8 cellular contexts compared by ENCODE assay signal in the genomic region with DNA sequence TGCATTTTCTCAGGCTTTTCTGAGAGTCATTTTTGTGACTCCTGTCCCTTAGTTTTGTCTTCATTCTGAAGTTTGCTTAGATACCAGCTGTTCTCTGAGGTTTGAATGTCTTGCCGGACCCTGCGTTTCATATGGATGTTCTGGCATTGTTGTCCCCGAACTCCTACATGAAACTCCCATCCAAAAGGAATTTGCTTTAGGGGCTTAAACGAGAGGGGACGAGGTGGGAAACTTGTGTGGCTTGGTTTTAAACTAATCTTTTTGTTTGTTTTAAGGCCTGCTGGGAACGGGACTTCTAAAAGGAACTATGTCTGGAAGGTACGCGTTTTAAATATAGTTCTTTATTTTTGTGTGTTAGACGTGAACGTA. TPM values are rescaled to one million over a fixed set of nuclear protein-coding genes. Genes with fewer than 3 reads are reported as not detected.
DNase-seq lines count a peak whose midpoint lies in the region; ATAC-seq, FAIRE-seq and TF ChIP-seq lines count a peak whose summit lies in the region.

No MANE protein-coding gene starts in this region.

- peak overlapping the region; percentile 96 for H3K9ac ChIP-seq in NT2/D1 (ENCODE audit: insufficient read length, low read depth)
- peak overlapping the region; percentile 98 to 100 (median 100) for H3K9ac ChIP-seq in H1 (replicated peaks in 1 of 4; ENCODE audit: extremely low read depth in 1 of 4, low read depth in 3 of 4, low read length in 3 of 4)
- no peak overlapping the region for H3K9ac ChIP-seq in neuronal stem cell (ENCODE audit: low read depth, low read length, poor library complexity)

- peak overlapping the region; percentile 7 for H3K4ac ChIP-seq in H1 (replicated peaks; ENCODE audit: insufficient read length, low read depth, low read length)
- H3K4ac ChIP-seq in neuronal stem cell (ENCODE audit: low read length): no peak overlapping the region

- no peak for TF ChIP-seq EP300 in H1 (IDR thresholded peaks at IDR 0.05; ENCODE audit: borderline replicate concordance in 1 of 2, low read depth in 2 of 2, low read length in 2 of 2)

- H4K5ac ChIP-seq in H1 (ENCODE audit: insufficient read length, low read depth, low read length): no peak overlapping the region

- H3K79me1 ChIP-seq in H1 (ENCODE audit: low read depth, low read length): no peaks in the 10 kb centered on the region
- H3K79me1 ChIP-seq in neuronal stem cell (ENCODE audit: low read depth, low read length): peaks cover 2% of the 10 kb centered on the region

- no peak for ATAC-seq in CD4-positive, alpha-beta T cell (ENCODE audit: poor library complexity)
- ATAC-seq in GM21360 (IDR thresholded peaks at IDR 0.05; ENCODE audit: unreplicated experiment) (no peak), GM18511 (IDR thresholded peaks at IDR 0.05; ENCODE audit: unreplicated experiment) (no peak)

- H3K4me1 ChIP-seq in NT2/D1 (ENCODE audit: insufficient read depth, insufficient read length) (peaks cover 3% of the 10 kb centered on the region), H1 (replicated peaks in 1 of 4; ENCODE audit: control insufficient read depth in 3 of 4, insufficient read depth in 4 of 4, low read length in 3 of 4) (peaks cover 0 to 8% (median 4%) of the 10 kb centered on the region in 4 experiments; a peak in 5 of 7 replicates), neuronal stem cell (ENCODE audit: control insufficient read depth in 2 of 2, insufficient read depth in 1 of 2, low read depth in 1 of 2, low read length in 2 of 2) (peaks cover 1 to 9% of the 10 kb centered on the region in 2 donors)

- TF ChIP-seq RAD21 in H1 (IDR thresholded peaks at IDR 0.05 in 1 of 2, conservative IDR thresholded peaks at IDR 0.05 in 1 of 2; ENCODE audit: low read depth in 2 of 2, low read length in 2 of 2): no peak

- peak overlapping the region; percentile 90; the same call in 1 of the 2 replicates for H2AK5ac ChIP-seq in H1 (ENCODE audit: low read depth, low read length)
- no peak overlapping the region for H2AK5ac ChIP-seq in neuronal stem cell (ENCODE audit: low read depth, low read length)

- H3K4me2 ChIP-seq in H1 (ENCODE audit: insufficient read depth in 1 of 2, low read depth in 2 of 2, low read length in 2 of 2): peak overlapping the region; percentile 58 to 77
- H3K4me2 ChIP-seq in neuronal stem cell (ENCODE audit: insufficient read depth, low read length, poor library complexity, severe bottlenecking): peak overlapping the region; percentile 47

- H3K36me3 Mint-ChIP-seq in CD4-positive, alpha-beta T cell (ENCODE audit: low read depth): peaks cover 57% of the 10 kb centered on the region

- 1% methylated on average over 10 of the region's 10 CpGs; no CpG with 5 or more reads in 1 of the 2 experiments for WGBS in H1 (ENCODE audit: extremely low coverage in 1 of 2, insufficient coverage in 1 of 2, insufficient read length in 1 of 2, insufficient replicate concordance in 2 of 2, low coverage in 1 of 2, low lambda C conversion rate in 2 of 2, missing lambda C conversion rate in 1 of 2), 2 experiments
- no CpG with 5 or more reads among the region's 10 CpGs for WGBS in neuronal stem cell (ENCODE audit: extremely low coverage in 2 of 2, insufficient read length in 2 of 2, insufficient replicate concordance in 1 of 2), 2 donors

- H3K27ac ChIP-seq in CD4-positive, alpha-beta T cell (ENCODE audit: low read depth, low read length): peak overlapping the region; percentile 73
- H3K27ac ChIP-seq in H1 (ENCODE audit: low read depth, low read length) (peak overlapping the region; percentile 96), neuronal stem cell (replicated peaks; ENCODE audit: low read length) (peak overlapping the region; percentile 67)

- no peaks in the 10 kb centered on the region for H3K27me3 ChIP-seq in CD4-positive, alpha-beta T cell (ENCODE audit: control insufficient read depth, insufficient read depth, low read length)
- no peaks in the 10 kb centered on the region for H3K27me3 ChIP-seq in NT2/D1 (ENCODE audit: insufficient read depth, insufficient read length)
- no peaks in the 10 kb centered on the region for H3K27me3 ChIP-seq in H1 (replicated peaks in 1 of 4; ENCODE audit: control insufficient read depth in 3 of 4, extremely low read depth in 1 of 4, insufficient read depth in 3 of 4, low read length in 3 of 4)
- H3K27me3 ChIP-seq in neuronal stem cell (ENCODE audit: control insufficient read depth in 3 of 3, insufficient read depth in 3 of 3, low read depth in 1 of 3, low read length in 3 of 3): no peaks in the 10 kb centered on the region

- no peaks in the 10 kb centered on the region for H3K9me3 ChIP-seq in CD4-positive, alpha-beta T cell (ENCODE audit: control insufficient read depth, low read length)
- no peaks in the 10 kb centered on the region for H3K9me3 ChIP-seq in NT2/D1 (ENCODE audit: insufficient read depth, low read length)
- H3K9me3 ChIP-seq in H1 (ENCODE audit: insufficient read depth in 2 of 2, low read depth in 1 of 2, low read length in 1 of 2): no peaks in the 10 kb centered on the region
- H3K9me3 ChIP-seq in neuronal stem cell (replicated peaks in 1 of 2; ENCODE audit: control insufficient read depth in 2 of 2, insufficient read depth in 1 of 2, low read depth in 1 of 2, low read length in 2 of 2): no peaks in the 10 kb centered on the region

- H3K79me2 ChIP-seq in H1 (ENCODE audit: control insufficient read depth in 1 of 2, insufficient read depth in 2 of 2, low read length in 2 of 2): peaks cover 7 to 38% of the 10 kb centered on the region in 2 experiments

- H3K56ac ChIP-seq in H1 (replicated peaks; ENCODE audit: insufficient read length, low read depth, low read length): peak overlapping the region; percentile 77

- H3K36me3 ChIP-seq in NT2/D1 (ENCODE audit: insufficient read depth, insufficient read length, low read length): peaks cover 54% of the 10 kb centered on the region
- peaks cover 23 to 49% (median 42%) of the 10 kb centered on the region in 4 experiments for H3K36me3 ChIP-seq in H1 (ENCODE audit: control insufficient read depth in 2 of 4, insufficient read depth in 4 of 4, low read length in 3 of 4)
- H3K36me3 ChIP-seq in neuronal stem cell (replicated peaks in 1 of 2; ENCODE audit: control insufficient read depth in 2 of 2, insufficient read depth in 2 of 2, low read length in 2 of 2): peaks cover 29 to 49% of the 10 kb centered on the region in 2 donors

- intact Hi-C loops in CD4-positive, alpha-beta T cell (cut with DNase I, micrococcal nuclease): loop anchor here (1.0 to 10.0 kb wide), 4 partner anchors 8 to 656 kb away; partner anchors contain the start of genes DLG1 (in 1 of the 2) and LMLN (in 1 of the 2)

- no peak for FAIRE-seq in H1 (lab: Jason Lieb, UNC)

- H4K20me1 ChIP-seq in H1 (replicated peaks in 1 of 2; ENCODE audit: control insufficient read depth in 1 of 2, insufficient read depth in 2 of 2, low read length in 2 of 2): peaks cover 4 to 10% of the 10 kb centered on the region in 2 experiments

- no peak for DNase-seq in CD4-positive, alpha-beta T cell
- no peak for DNase-seq in NT2/D1 (ENCODE audit: low read depth, low spot score)
- no peak for DNase-seq in H1 (ENCODE audit: low read depth in 1 of 2, low spot score in 2 of 2)
- no peak for DNase-seq in neuronal stem cell (ENCODE audit: low spot score)
- DNase-seq in GOT3 (lab: John Stamatoyannopoulos, UW): no peak
- DNase-seq in cerebellar nuclear complex (lab: John Stamatoyannopoulos, UW): no peak

- TF ChIP-seq POLR2A in H1 (IDR thresholded peaks at IDR 0.05; ENCODE audit: control extremely low read depth in 1 of 2, low read depth in 2 of 2, low read length in 2 of 2): peak in 1 of 2 experiments; percentile 10; a peak in 1 of 3 replicates

- no peak for TF ChIP-seq CTCF in CD4-positive, alpha-beta T cell (IDR thresholded peaks at IDR 0.05)
- no peak for TF ChIP-seq CTCF in H1 (IDR thresholded peaks at IDR 0.05; ENCODE audit: control extremely low read depth in 1 of 3, insufficient read depth in 1 of 3, low read depth in 1 of 3, low read length in 3 of 3)

- H2AFZ ChIP-seq in H1 (ENCODE audit: low read length) (no peak overlapping the region), neuronal stem cell (ENCODE audit: low read length) (no peak overlapping the region)

- H2BK12ac ChIP-seq in H1 (ENCODE audit: low read depth, low read length): peak overlapping the region; percentile 92; the same call in 1 of the 2 replicates
- H2BK12ac ChIP-seq in neuronal stem cell (ENCODE audit: low read length): no peak overlapping the region

- H4K8ac ChIP-seq in H1 (ENCODE audit: extremely low read depth, insufficient read depth, low read length): peak overlapping the region; percentile 98; the same call in 1 of the 2 replicates
- H4K8ac ChIP-seq in neuronal stem cell (ENCODE audit: low read depth, low read length): no peak overlapping the region

- H3K4me1 Mint-ChIP-seq in CD4-positive, alpha-beta T cell (ENCODE audit: low read depth): peaks cover 45% of the 10 kb centered on the region

- H2BK5ac ChIP-seq in H1 (ENCODE audit: low read depth, low read length) (peak overlapping the region; percentile 79), neuronal stem cell (ENCODE audit: low read length) (no peak overlapping the region)

- H3K27ac Mint-ChIP-seq in CD4-positive, alpha-beta T cell: peak overlapping the region; percentile 98

- H3K4me3 ChIP-seq in NT2/D1 (ENCODE audit: insufficient read length, low read depth) (peak overlapping the region; percentile 96), H1 (ENCODE audit: extremely low read depth in 1 of 4, insufficient read depth in 2 of 4, low read depth in 3 of 4, low read length in 4 of 4) (peak overlapping the region; percentile 95 to 100 (median 98)), neuronal stem cell (ENCODE audit: low read length in 2 of 2) (peak overlapping the region; percentile 68 to 93)

- H3K18ac ChIP-seq in H1 (ENCODE audit: extremely low read depth, low read length) (0 out of 2 replicates have a peak overlapping the region, but pooled peaks have one; percentile 66), neuronal stem cell (ENCODE audit: low read length) (no peak overlapping the region)

- no peak overlapping the region for H3K23ac ChIP-seq in H1 (ENCODE audit: insufficient read length)
- no peak overlapping the region for H3K23ac ChIP-seq in neuronal stem cell (ENCODE audit: low read depth, low read length, poor library complexity)

- peak overlapping the region; percentile 97 for H3K4me3 Mint-ChIP-seq in CD4-positive, alpha-beta T cell

- POLR2A ChIA-PET in CD4-positive, alpha-beta T cell (lab: Charles Lee): interaction anchor here (0.5 to 2.9 kb wide), 2 partner anchors 10 to 1103 kb away, joined by 3 to 41 read pairs; partner anchors contain the start of gene LMLN
- POLR2A ChIA-PET in H1 (lab: Charles Lee; ENCODE audit: partially characterized antibody): interaction anchor here (0.7 to 5.3 kb wide), 24 partner anchors 8 to 130 kb away, joined by 3 to 69 read pairs (median 5); partner anchors contain the start of gene LMLN

- no peaks in the 10 kb centered on the region for H3K9me3 Mint-ChIP-seq in CD4-positive, alpha-beta T cell

- no peak overlapping the region for H2BK20ac ChIP-seq in H1 (ENCODE audit: low read length)

- no peaks in the 10 kb centered on the region; the same call in 1 of the 2 replicates for H3K23me2 ChIP-seq in H1 (ENCODE audit: low read depth, low read length)

- no peak overlapping the region for H3K14ac ChIP-seq in H1 (ENCODE audit: insufficient read length)
- no peak overlapping the region for H3K14ac ChIP-seq in neuronal stem cell (ENCODE audit: low read length)

- CTCF ChIA-PET in CD4-positive, alpha-beta T cell (lab: Charles Lee): no interaction called here
- CTCF ChIA-PET in H1 (lab: Charles Lee; ENCODE audit: partially characterized antibody): interaction anchor here (0.7 to 2.0 kb wide), 3 partner anchors 8 to 130 kb away, joined by 3 to 6 read pairs (median 5); no protein-coding TSS in a partner anchor

- H3K27me3 Mint-ChIP-seq in CD4-positive, alpha-beta T cell: no peaks in the 10 kb centered on the region

- H4K91ac ChIP-seq in H1 (replicated peaks; ENCODE audit: insufficient read length, low read length) (peak overlapping the region; percentile 70), neuronal stem cell (ENCODE audit: low read depth, low read length, poor library complexity) (no peak overlapping the region)

- H2BK120ac ChIP-seq in H1 (replicated peaks; ENCODE audit: low read depth, low read length) (no peak overlapping the region), neuronal stem cell (ENCODE audit: low read depth, low read length) (no peak overlapping the region)

- no peak overlapping the region for H2BK15ac ChIP-seq in H1 (ENCODE audit: low read length)
- no peak overlapping the region for H2BK15ac ChIP-seq in neuronal stem cell (ENCODE audit: low read length)

RNA-seq across cellular contexts. Expression of gene RPL35A, which starts 0.7 kb away (rescaled TPM):
- total RNA-seq in CD4-positive, alpha-beta T cell: 1,000 to 10,000 TPM; 2,199 to 2,238 TPM
- total RNA-seq in H1 (2021; fragmentation: NEBNext Ultra II Directional; extraction: Animal tissue kit (Norgen Biotek cat#: 25700)): 1,393 and 1,439 TPM in 2 replicates
- polyA plus RNA-seq in H1 (2011; rRNA removed): 377 and 695 TPM in 2 replicates
- polyA plus RNA-seq in H1 (2011; cell fraction: cytosol; rRNA removed): 851 TPM
- 253 TPM for polyA plus RNA-seq in H1 (2011; cell fraction: nucleus; rRNA removed)
- polyA plus RNA-seq in H1 (2012, experiment 1 of 2): 2,271 to 3,969 TPM (median 2,398 TPM) in 4 replicates
- 6,337 TPM for polyA plus RNA-seq in H1 (2012, experiment 2 of 2)
- polyA plus RNA-seq in H1 (2013, experiment 1 of 2): 3,875 TPM
- 3,762 TPM for polyA plus RNA-seq in H1 (2013, experiment 2 of 2)
- polyA minus RNA-seq in H1 (2011; rRNA and poly(A)+ RNA removed): 145 and 208 TPM in 2 replicates
- 204 TPM for polyA minus RNA-seq in H1 (2011; cell fraction: cytosol; rRNA and poly(A)+ RNA removed)
- polyA minus RNA-seq in H1 (2011; cell fraction: nucleus; rRNA and poly(A)+ RNA removed): 176 TPM
- 4,075 TPM for polyA plus RNA-seq in neuronal stem cell (2013, experiment 1 of 2)
- 4,118 TPM for polyA plus RNA-seq in neuronal stem cell (2013, experiment 2 of 2)

RNA-seq across cellular contexts. Expression of gene LMLN, which starts 9.4 kb away (rescaled TPM):
- total RNA-seq in CD4-positive, alpha-beta T cell: 1 to 10 TPM; 3.5 to 3.6 TPM
- 4.7 and 5.0 TPM in 2 replicates for total RNA-seq in H1 (2021; fragmentation: NEBNext Ultra II Directional; extraction: Animal tissue kit (Norgen Biotek cat#: 25700))
- 3.0 and 3.9 TPM in 2 replicates for polyA plus RNA-seq in H1 (2011; rRNA removed)
- polyA plus RNA-seq in H1 (2011; cell fraction: cytosol; rRNA removed): 3.7 TPM
- polyA plus RNA-seq in H1 (2011; cell fraction: nucleus; rRNA removed): 5.5 TPM
- 2.5 to 4.5 TPM (median 2.7 TPM) in 4 replicates for polyA plus RNA-seq in H1 (2012, experiment 1 of 2)
- 0.14 TPM for polyA plus RNA-seq in H1 (2012, experiment 2 of 2)
- polyA plus RNA-seq in H1 (2013, experiment 1 of 2): 4.5 TPM
- 4.3 TPM for polyA plus RNA-seq in H1 (2013, experiment 2 of 2)
- polyA minus RNA-seq in H1 (2011; rRNA and poly(A)+ RNA removed): 4.9 and 8.3 TPM in 2 replicates
- 3.2 TPM for polyA minus RNA-seq in H1 (2011; cell fraction: cytosol; rRNA and poly(A)+ RNA removed)
- 11.7 TPM for polyA minus RNA-seq in H1 (2011; cell fraction: nucleus; rRNA and poly(A)+ RNA removed)
- polyA plus RNA-seq in neuronal stem cell (2013, experiment 1 of 2): 3.9 TPM
- 4.3 TPM for polyA plus RNA-seq in neuronal stem cell (2013, experiment 2 of 2)
